ENCODE assay signal across 20 cellular contexts in the genomic region with DNA sequence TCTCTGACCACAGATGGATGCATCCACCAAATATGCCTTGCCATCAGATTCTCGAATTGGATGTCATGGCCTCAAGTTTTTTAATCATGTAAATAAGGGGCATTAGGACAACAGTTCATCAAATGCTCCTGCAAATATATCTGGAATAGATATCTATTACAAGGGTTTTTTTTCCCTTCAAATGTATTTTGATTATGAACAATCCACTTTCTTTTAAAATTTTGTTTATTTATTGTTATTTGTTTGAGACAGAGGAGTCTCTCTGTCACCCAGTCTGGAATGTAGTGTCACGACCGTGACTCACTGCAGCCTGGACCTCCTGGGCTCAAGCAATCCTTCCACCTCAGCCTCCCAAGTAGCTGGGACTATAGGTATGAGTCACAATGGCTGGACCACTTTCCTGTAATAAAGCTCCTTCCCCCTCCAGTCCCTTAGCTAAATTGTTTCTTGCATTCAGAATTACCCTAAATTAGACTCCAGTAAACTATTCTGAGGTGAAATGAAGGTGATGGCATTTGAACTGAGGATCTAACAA.
DNase-seq lines count a peak whose midpoint lies in the region; ATAC-seq and TF ChIP-seq lines count a peak whose summit lies in the region.
"Had no signal": no experiment of that assay in that cellular context is flagged by ENCODE, and none has a peak within 500 bp of the region (broad histone marks: within the 10 kb centered on the region; RNA-seq: fewer than 3 reads in every experiment).

No MANE protein-coding gene starts in this region.

- no peaks in the 10 kb centered on the region for H3K4me1 ChIP-seq in mesendoderm (ENCODE audit: control insufficient read depth, low read depth, low read length)
- no peaks in the 10 kb centered on the region for H3K4me1 ChIP-seq in OCI-LY7 (ENCODE audit: insufficient read depth, low read length, poor library complexity, severe bottlenecking)

- ATAC-seq in HG03108 (IDR thresholded peaks at IDR 0.05; ENCODE audit: unreplicated experiment), result no peak
- ATAC-seq: sciatic nerve; stimulated activated naive CD8-positive, alpha-beta T cell treated with anti-CD3 and anti-CD28 coated beads, Interleukin-15, amount 100 ng/mL, for 72 hours had no signal

- no CpG with 5 or more reads among the region's 3 CpGs for WGBS in mesendoderm (ENCODE audit: extremely low coverage, insufficient coverage, low lambda C conversion rate)

- H3K27me3 ChIP-seq in mesendoderm (ENCODE audit: insufficient read depth, low read length, poor library complexity), result no peaks in the 10 kb centered on the region

- POLR2A ChIA-PET in OCI-LY7 (lab: Charles Lee), result no interaction called here

- H3K56ac ChIP-seq in mesendoderm (ENCODE audit: low read length), result no peak overlapping the region

- no peak overlapping the region for H3K9ac ChIP-seq in mesendoderm (ENCODE audit: low read length)

- no peak overlapping the region for H2BK15ac ChIP-seq in mesendoderm (replicated peaks; ENCODE audit: low read depth)

- no peaks in the 10 kb centered on the region for H3K36me3 ChIP-seq in mesendoderm (ENCODE audit: control insufficient read depth, insufficient read depth, low read length)
- no peaks in the 10 kb centered on the region for H3K36me3 ChIP-seq in OCI-LY7 (ENCODE audit: insufficient read depth, low read length)

- no peak overlapping the region for H3K4me3 ChIP-seq in mesendoderm (ENCODE audit: low read length)
- no peak overlapping the region for H3K4me3 ChIP-seq in OCI-LY7 (ENCODE audit: low read depth, low read length, poor library complexity, severe bottlenecking)

- no peaks in the 10 kb centered on the region for H3K9me3 ChIP-seq in OCI-LY7 (ENCODE audit: low read length)

- H4K20me1 ChIP-seq in OCI-LY7 (ENCODE audit: insufficient read depth, low read length), result no peaks in the 10 kb centered on the region

- H4K5ac ChIP-seq in mesendoderm (ENCODE audit: low read length), result no peak overlapping the region

- no peak overlapping the region for H3K23ac ChIP-seq in mesendoderm (ENCODE audit: low read length)

- no peak overlapping the region for H2BK120ac ChIP-seq in mesendoderm (ENCODE audit: low read depth, low read length)

- H4K8ac ChIP-seq in mesendoderm (ENCODE audit: low read depth, low read length), result no peak overlapping the region

- H3K27ac ChIP-seq in mesendoderm (ENCODE audit: low read depth, low read length) (no peak overlapping the region), OCI-LY7 (ENCODE audit: low read depth, low read length, poor library complexity, severe bottlenecking) (no peak overlapping the region)
- H3K27ac ChIP-seq: epithelial cell of prostate had no signal

- no peak overlapping the region for H2AK5ac ChIP-seq in mesendoderm (ENCODE audit: low read length)

- intact Hi-C loops in OCI-LY7 (cut with micrococcal nuclease; ENCODE audit: unreplicated experiment), result no loop called here

- H3K9me2 ChIP-seq in OCI-LY7 (ENCODE audit: insufficient read depth, low read length), result no peaks in the 10 kb centered on the region

- H2AFZ ChIP-seq in OCI-LY7 (ENCODE audit: low read length), result no peak overlapping the region

- no peaks in the 10 kb centered on the region for H3K79me2 ChIP-seq in mesendoderm (ENCODE audit: control insufficient read depth, insufficient read depth, low read length)
- H3K79me2 ChIP-seq in OCI-LY7 (ENCODE audit: insufficient read depth, low read depth, low read length), result no peaks in the 10 kb centered on the region

- no peaks in the 10 kb centered on the region for H3K79me1 ChIP-seq in mesendoderm (ENCODE audit: low read length)

- H3K4me2 ChIP-seq in mesendoderm (ENCODE audit: low read length) (no peak overlapping the region), OCI-LY7 (ENCODE audit: low read length) (no peak overlapping the region)

- no TSS peak for BruUV-seq in OCI-LY7 (replicated peaks; lab: Mats Ljungman, UMichigan)

- no peak overlapping the region for H3K18ac ChIP-seq in mesendoderm (ENCODE audit: low read length)

- TF ChIP-seq CTCF in OCI-LY7 (conservative IDR thresholded peaks at IDR 0.05; ENCODE audit: low read length), result no peak

- H2BK5ac ChIP-seq in mesendoderm (ENCODE audit: low read length), result no peak overlapping the region

- no peak overlapping the region for H3K4ac ChIP-seq in mesendoderm (ENCODE audit: low read depth, low read length)

- CTCF ChIA-PET in OCI-LY7 (lab: Charles Lee; ENCODE audit: unreplicated experiment), result no interaction called here

- DNase-seq in Daoy (ENCODE audit: low read depth), result peak; percentile 85
- peak; percentile 86 for DNase-seq in M059J (ENCODE audit: low read depth)
- DNase-seq in astrocyte of the hippocampus (ENCODE audit: low read depth, low spot score), result peak; percentile 66
- DNase-seq in mesendoderm, result peak; percentile 51
- no peak for DNase-seq in NCI-H82 treated with DMSO at 0.1 percent for 48 hours (lab: John Stamatoyannopoulos, UW; ENCODE audit: unreplicated experiment)
- DNase-seq in stimulated activated CD4-positive, alpha-beta T cell treated with anti-CD3 and anti-CD28 coated beads, Interleukin-2, amount 100 ng/mL, for 24 hours, result no peak
- no peak for DNase-seq in OCI-LY7 (ENCODE audit: low spot score)
- DNase-seq: activated B cell treated with CpG ODN at 0.5 μM for 24 hours; activated CD8-positive, alpha-beta memory T cell treated with anti-CD3 and anti-CD28 coated beads for 24 hours; CD8-positive, alpha-beta memory T cell; dermis blood vessel endothelial cell; EL; NCI-H1694 treated with DMSO at 0.1 percent for 48 hours; NCI-H226; NK-92 treated with Interleukin-12 subunit alpha and Interleukin-12 subunit beta, amount 100 ng/mL, for 24 hours; Right ventricle myocardium superior; stimulated activated naive CD8-positive, alpha-beta T cell treated with anti-CD3 and anti-CD28 coated beads, Interleukin-15, amount 100 ng/mL, for 72 hours had no signal

Comparison
In these comparisons a context has a peak if more than half of its experiments do, and no peak if none do; other contexts are left out.
1. DNase-seq: peak in Daoy (single experiment), M059J (single experiment), astrocyte of the hippocampus (single experiment) and mesendoderm (single experiment); none in NCI-H82 treated with DMSO at 0.1 percent for 48 hours (single experiment), stimulated activated CD4-positive, alpha-beta T cell treated with anti-CD3 and anti-CD28 coated beads, Interleukin-2, amount 100 ng/mL, for 24 hours (0 of 2) and OCI-LY7 (single experiment).